In the genomic region with DNA sequence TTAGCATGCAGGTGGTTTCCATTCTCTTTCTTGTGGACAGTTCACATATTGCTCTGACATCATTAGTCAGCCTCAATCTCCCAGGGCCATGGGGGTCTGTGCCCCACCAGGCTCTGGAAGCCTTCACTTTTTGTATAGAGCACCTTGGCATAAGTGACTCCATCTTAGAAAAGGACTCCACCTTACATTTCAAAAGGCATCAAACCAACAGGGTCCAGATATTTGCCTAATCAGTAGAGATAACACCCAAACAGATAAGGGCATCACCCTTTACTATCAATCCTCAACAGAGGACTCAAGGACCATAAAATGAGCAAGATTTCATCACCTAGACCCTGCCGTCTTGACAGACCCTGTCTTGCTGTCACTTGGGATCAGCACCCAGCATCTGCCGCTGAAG, we compare ENCODE assay signal across 26 cellular contexts. TPM values are rescaled to one million over a fixed set of nuclear protein-coding genes. Genes with fewer than 3 reads are reported as not detected.
"Had no signal": no experiment of that assay in that cellular context is flagged by ENCODE, and none has a peak within 500 bp of the region (broad histone marks: within the 10 kb centered on the region; RNA-seq: fewer than 3 reads in every experiment).

No MANE protein-coding gene starts in this region.

- H3K4me3 Mint-ChIP-seq: effector memory CD8-positive, alpha-beta T cell; endodermal cell; memory B cell; mesothelial cell of epicardium; naive B cell; naive thymus-derived CD8-positive, alpha-beta T cell had no signal

- H3K36me3 Mint-ChIP-seq: memory B cell; mesothelial cell of epicardium; naive B cell; naive thymus-derived CD8-positive, alpha-beta T cell had no signal

- H3K4me1 ChIP-seq: esophagus muscularis mucosa, foreskin keratinocyte, left lung had no signal

- H3K9me3 Mint-ChIP-seq: effector memory CD8-positive, alpha-beta T cell; endodermal cell; memory B cell; mesothelial cell of epicardium; naive B cell; naive thymus-derived CD8-positive, alpha-beta T cell had no signal

- H3K27me3 ChIP-seq: esophagus muscularis mucosa, gastroesophageal sphincter, heart right ventricle, left lung had no signal

- ATAC-seq: effector memory CD8-positive, alpha-beta T cell; foreskin keratinocyte; gastroesophageal sphincter; heart right ventricle; left cardiac atrium; left lung; left ventricle myocardium superior; mucosa of descending colon; naive thymus-derived CD8-positive, alpha-beta T cell had no signal

- H3K4me3 ChIP-seq: coronary artery, dorsolateral prefrontal cortex, esophagus muscularis mucosa, gastroesophageal sphincter, heart right ventricle, left lung, lung, mucosa of descending colon had no signal

- H3K27ac ChIP-seq: coronary artery, dorsolateral prefrontal cortex, epithelial cell of prostate, esophagus muscularis mucosa, foreskin keratinocyte, gastroesophageal sphincter, heart right ventricle, left lung had no signal

- H3K27ac Mint-ChIP-seq: effector memory CD8-positive, alpha-beta T cell; endodermal cell; memory B cell; mesothelial cell of epicardium; naive thymus-derived CD8-positive, alpha-beta T cell had no signal

- H3K36me3 ChIP-seq: esophagus muscularis mucosa, gastroesophageal sphincter, heart right ventricle, left lung had no signal

- H3K9me3 ChIP-seq: esophagus muscularis mucosa, gastroesophageal sphincter, heart right ventricle, left lung, mucosa of descending colon had no signal

- DNase-seq: dermis blood vessel endothelial cell; dorsolateral prefrontal cortex; effector CD8-positive, alpha-beta T cell; effector memory CD8-positive, alpha-beta T cell; endodermal cell; foreskin keratinocyte; heart right ventricle; hippocampal formation; left cardiac atrium; left lung; left ventricle myocardium superior; mammary epithelial cell; mucosa of descending colon; naive B cell had no signal

RNA-seq across cellular contexts. Expression of a gene that starts 35.7 kb away (rescaled TPM):
- total RNA-seq: dermis blood vessel endothelial cell; esophagus muscularis mucosa; gastroesophageal sphincter; kidney epithelial cell; left cardiac atrium; left ventricle myocardium superior; lower leg skin; lung; mesenteric fat pad; mucosa of descending colon; naive thymus-derived CD8-positive, alpha-beta T cell had no signal
- polyA plus RNA-seq: esophagus; heart right ventricle; lung; naive thymus-derived CD8-positive, alpha-beta T cell had no signal
